Comparison of ENCODE assay signal across 8 cellular contexts in the genomic region with DNA sequence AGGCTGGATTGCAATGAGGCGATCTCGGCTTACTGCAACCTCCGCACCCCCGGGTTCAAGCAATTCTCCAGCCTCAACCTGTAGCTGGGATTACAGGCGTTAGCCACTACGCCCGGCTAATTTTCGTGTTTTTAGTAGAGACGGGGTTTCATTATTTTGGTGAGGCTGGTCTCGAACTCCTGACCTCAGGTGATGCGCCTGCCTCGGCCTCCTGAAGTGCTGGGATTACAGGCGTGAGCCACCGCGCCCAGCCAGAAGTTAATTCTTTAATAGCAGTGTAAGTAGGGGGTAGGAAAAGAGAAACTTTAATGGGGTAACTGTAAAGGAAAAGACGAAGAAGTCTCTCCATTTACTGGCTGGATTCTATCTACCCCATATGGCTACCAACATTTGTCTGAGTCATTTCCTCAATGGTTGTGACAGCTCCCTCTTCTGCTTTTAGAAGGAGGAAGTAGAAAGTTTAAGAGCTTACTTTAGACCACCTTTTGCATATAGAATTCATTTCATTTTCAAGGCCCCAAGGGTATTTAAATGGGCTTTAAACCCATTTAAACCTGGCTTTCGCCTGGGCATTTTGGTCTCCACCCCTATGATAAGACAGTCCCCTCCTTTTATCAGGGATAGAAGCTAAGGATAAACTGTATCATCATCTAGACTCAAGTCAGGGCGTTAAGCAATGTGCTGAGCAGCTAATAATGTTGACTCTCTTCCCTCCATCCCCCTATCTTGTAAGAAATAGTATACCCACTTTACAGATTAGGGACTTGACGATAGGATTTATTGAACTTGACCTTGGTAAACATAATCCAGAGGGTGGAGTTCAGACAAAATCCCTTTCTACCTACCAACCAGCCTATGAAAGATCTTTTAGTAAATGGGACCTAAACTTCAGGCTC. TPM values are rescaled to one million over a fixed set of nuclear protein-coding genes. Genes with fewer than 3 reads are reported as not detected.
DNase-seq lines count a peak whose midpoint lies in the region; ATAC-seq and TF ChIP-seq lines count a peak whose summit lies in the region.

No MANE protein-coding gene starts in this region.

- TF ChIP-seq POLR2A in Peyer's patch (IDR thresholded peaks at IDR 0.05), result peak in 1 of 2 donors; percentile 15

- peaks cover 0 to 29% (median 3%) of the 10 kb centered on the region in 4 donors for H3K4me1 ChIP-seq in Peyer's patch
- H3K4me1 ChIP-seq in parathyroid adenoma, result peaks cover 17% of the 10 kb centered on the region

- no peak for TF ChIP-seq CTCF in Peyer's patch (IDR thresholded peaks at IDR 0.05)
- TF ChIP-seq CTCF in parathyroid adenoma (IDR thresholded peaks at IDR 0.05), result no peak

- ATAC-seq in GM21529 (IDR thresholded peaks at IDR 0.05; ENCODE audit: unreplicated experiment), result peak; percentile 18

- H3K27me3 ChIP-seq in Peyer's patch (no peaks in the 10 kb centered on the region), parathyroid adenoma (ENCODE audit: control insufficient read depth, insufficient read depth, low read length) (no peaks in the 10 kb centered on the region)

- peak overlapping the region; percentile 91 for H2AFZ ChIP-seq in parathyroid adenoma

- H3K4me3 ChIP-seq in Peyer's patch (peak overlapping the region; percentile 12 to 74 (median 35)), parathyroid adenoma (ENCODE audit: low read depth, low read length) (peak overlapping the region; percentile 46)

- peak overlapping the region; percentile 57 for H3K4me2 ChIP-seq in parathyroid adenoma (ENCODE audit: low read length)

- DNase-seq in Ammon's horn (ENCODE audit: low spot score) (peak; percentile 37), Peyer's patch (no peak), epithelial cell of prostate (ENCODE audit: low read depth, low spot score) (no peak), COLO668 (lab: John Stamatoyannopoulos, UW; ENCODE audit: unreplicated experiment) (no peak), inferior parietal cortex (ENCODE audit: extremely low spot score) (no peak), GM03348 (ENCODE audit: low spot score) (no peak)

- peak overlapping the region; percentile 87 to 93 (median 90) for H3K27ac ChIP-seq in Peyer's patch
- peak overlapping the region; percentile 97 for H3K27ac ChIP-seq in epithelial cell of prostate
- H3K27ac ChIP-seq in parathyroid adenoma, result peak overlapping the region; percentile 90

- H3K36me3 ChIP-seq in Peyer's patch (peaks cover 0 to 15% (median 0%) of the 10 kb centered on the region in 3 donors), parathyroid adenoma (ENCODE audit: control insufficient read depth, insufficient read depth, low read length) (no peaks in the 10 kb centered on the region)

- no peak overlapping the region for H3K9ac ChIP-seq in parathyroid adenoma

- H3K9me3 ChIP-seq in Peyer's patch, result no peaks in the 10 kb centered on the region
- H3K9me3 ChIP-seq in parathyroid adenoma (ENCODE audit: control insufficient read depth, low read length), result no peaks in the 10 kb centered on the region

- H3K79me2 ChIP-seq in parathyroid adenoma, result peaks cover 17% of the 10 kb centered on the region

RNA-seq across cellular contexts. Expression of gene CDV3, which starts 1.1 kb away (rescaled TPM):
- 100 to 1,000 TPM in 1 of 4 donors, 10 to 100 TPM in 3; 45.0 to 123 (median 58.3) TPM for total RNA-seq in Peyer's patch
